15 cellular contexts compared by ENCODE assay signal in genomic region chr22:46286941-46287872, GRCh38. TPM values are rescaled to one million over a fixed set of nuclear protein-coding genes. Genes with fewer than 3 reads are reported as not detected.
DNase-seq lines count a peak whose midpoint lies in the region; ATAC-seq, FAIRE-seq and TF ChIP-seq lines count a peak whose summit lies in the region.
"Had no signal": no experiment of that assay in that cellular context is flagged by ENCODE, and none has a peak within 500 bp of the region (broad histone marks: within the 10 kb centered on the region; RNA-seq: fewer than 3 reads in every experiment).

No MANE protein-coding gene starts in this region.

- no peak for DNase-seq in CD8-positive, alpha-beta T cell
- DNase-seq in GM12892 (ENCODE audit: insufficient read length), result no peak
- DNase-seq in K562 (ENCODE audit: extremely low read depth in 1 of 4, low spot score in 3 of 4), result no peak
- no peak for DNase-seq in neuronal stem cell (ENCODE audit: low spot score)
- no peak for DNase-seq in SW 1271 (lab: John Stamatoyannopoulos, UW)
- no peak for DNase-seq in DMS 273 treated with DMSO at 0.1 percent for 48 hours (lab: John Stamatoyannopoulos, UW)
- no peak for DNase-seq in COLO668 (lab: John Stamatoyannopoulos, UW; ENCODE audit: unreplicated experiment)
- DNase-seq in NCI-H510A (lab: John Stamatoyannopoulos, UW), result no peak
- DNase-seq: activated CD4-positive, CD25-positive, alpha-beta regulatory T cell; glutamatergic neuron; mesenchymal stem cell; MG63; NCI-H446; SHP77 had no signal

- no peak for TF ChIP-seq CTCF in CD8-positive, alpha-beta T cell (IDR thresholded peaks at IDR 0.05)
- TF ChIP-seq CTCF in K562 (IDR thresholded peaks at IDR 0.05 in 2 of 3, conservative IDR thresholded peaks at IDR 0.05 in 1 of 3; ENCODE audit: insufficient read depth in 2 of 3, low read depth in 1 of 3, low read length in 3 of 3), result no peak

- no peaks in the 10 kb centered on the region for H3K79me2 ChIP-seq in K562 (ENCODE audit: control insufficient read depth, insufficient read depth, low read length)

- POLR2A ChIA-PET in CD8-positive, alpha-beta T cell (lab: Charles Lee), result interaction anchor here (1.0 to 1.3 kb wide), 3 partner anchors 8 to 37 kb away, joined by 3 read pairs; partner anchors contain the start of genes CDPF1 and GTSE1
- POLR2A ChIA-PET in K562 (lab: Yijun Ruan, JAX), result interaction anchor here (0.7 to 1.7 kb wide), 3 partner anchors 9 to 20 kb away, joined by 3 to 10 read pairs (median 3); partner anchors contain the start of genes GTSE1 and TTC38

- H2BK15ac ChIP-seq in neuronal stem cell (ENCODE audit: low read length), result no peak overlapping the region

- BruUV-seq in K562 (replicated peaks; lab: Mats Ljungman, UMichigan), result no TSS peak

- H3K9ac ChIP-seq in K562 (ENCODE audit: insufficient read depth in 1 of 2, low read depth in 2 of 2, low read length in 2 of 2) (no peak overlapping the region), neuronal stem cell (ENCODE audit: low read depth, low read length, poor library complexity) (peak overlapping the region; percentile 60)

- H3K9me3 ChIP-seq in CD8-positive, alpha-beta T cell (ENCODE audit: low read length), result no peaks in the 10 kb centered on the region
- H3K9me3 ChIP-seq in K562 (replicated peaks; ENCODE audit: control insufficient read depth, insufficient read depth, low read depth, low read length) (no peaks in the 10 kb centered on the region), neuronal stem cell (replicated peaks in 1 of 2; ENCODE audit: control insufficient read depth in 2 of 2, insufficient read depth in 1 of 2, low read depth in 1 of 2, low read length in 2 of 2) (peaks cover 0 to 2% of the 10 kb centered on the region in 2 donors)
- H3K9me3 ChIP-seq: MG63 had no signal

- peak overlapping the region; percentile 17 for H4K8ac ChIP-seq in neuronal stem cell (ENCODE audit: low read depth, low read length)

- H2BK120ac ChIP-seq in neuronal stem cell (ENCODE audit: low read depth, low read length), result no peak overlapping the region

- no peaks in the 10 kb centered on the region for H3K27me3 ChIP-seq in CD8-positive, alpha-beta T cell (ENCODE audit: insufficient read depth, low read length)
- H3K27me3 ChIP-seq in K562 (ENCODE audit: control insufficient read depth in 2 of 2, insufficient read depth in 2 of 2, low read length in 2 of 2), result no peaks in the 10 kb centered on the region
- H3K27me3 ChIP-seq in neuronal stem cell (ENCODE audit: control insufficient read depth in 3 of 3, insufficient read depth in 3 of 3, low read depth in 1 of 3, low read length in 3 of 3), result no peaks in the 10 kb centered on the region
- H3K27me3 ChIP-seq: MG63 had no signal

- 98% methylated on average over 11 of the region's 15 CpGs for WGBS in K562 (ENCODE audit: insufficient coverage, low coverage, missing lambda C conversion rate)
- WGBS in neuronal stem cell (ENCODE audit: extremely low coverage in 2 of 2, insufficient read length in 2 of 2, insufficient replicate concordance in 1 of 2), 2 donors, result no CpG with 5 or more reads among the region's 15 CpGs

- peak overlapping the region; percentile 65 for H3K23ac ChIP-seq in neuronal stem cell (ENCODE audit: low read depth, low read length, poor library complexity)

- H3K36me3 Mint-ChIP-seq in CD8-positive, alpha-beta T cell, result peaks cover 19% of the 10 kb centered on the region

- TF ChIP-seq EP300 in K562 (IDR thresholded peaks at IDR 0.05; ENCODE audit: low read length), result no peak

- intact Hi-C loops in CD8-positive, alpha-beta T cell (cut with DNase I, micrococcal nuclease), result no loop called here
- intact Hi-C loops in K562 (cut with micrococcal nuclease), result no loop called here

- no peak overlapping the region for H2AK5ac ChIP-seq in neuronal stem cell (ENCODE audit: low read depth, low read length)

- H2BK5ac ChIP-seq in neuronal stem cell (ENCODE audit: low read length), result peak overlapping the region; percentile 75

- H3K18ac ChIP-seq in neuronal stem cell (ENCODE audit: low read length), result no peak overlapping the region

- H3K79me1 ChIP-seq in neuronal stem cell (ENCODE audit: low read depth, low read length), result peaks cover 1% of the 10 kb centered on the region

- H3K4me1 Mint-ChIP-seq in CD8-positive, alpha-beta T cell (ENCODE audit: low read depth), result peaks cover 12% of the 10 kb centered on the region

- peak overlapping the region; percentile 71 for H3K27ac Mint-ChIP-seq in CD8-positive, alpha-beta T cell

- H3K4me1 ChIP-seq in CD8-positive, alpha-beta T cell (ENCODE audit: insufficient read depth, low read length), result peaks cover 17% of the 10 kb centered on the region
- H3K4me1 ChIP-seq in K562 (replicated peaks in 1 of 2; ENCODE audit: control insufficient read depth in 2 of 2, insufficient read depth in 2 of 2, low read length in 2 of 2) (peaks cover 0 to 15% of the 10 kb centered on the region in 2 experiments; a peak in 1 of 5 replicates), neuronal stem cell (ENCODE audit: control insufficient read depth in 2 of 2, insufficient read depth in 1 of 2, low read depth in 1 of 2, low read length in 2 of 2) (no peaks in the 10 kb centered on the region)

- no peak overlapping the region for H3K4me3 ChIP-seq in CD8-positive, alpha-beta T cell (ENCODE audit: low read depth, low read length)
- H3K4me3 ChIP-seq in K562, result no peak overlapping the region
- no peak overlapping the region for H3K4me3 ChIP-seq in neuronal stem cell (ENCODE audit: low read length in 2 of 2)
- H3K4me3 ChIP-seq: MG63 had no signal

- peak overlapping the region; percentile 43 for H3K4me3 Mint-ChIP-seq in CD8-positive, alpha-beta T cell

- H3K27me3 Mint-ChIP-seq in CD8-positive, alpha-beta T cell (ENCODE audit: low read depth), result no peaks in the 10 kb centered on the region

- H3K9me3 Mint-ChIP-seq in CD8-positive, alpha-beta T cell, result no peaks in the 10 kb centered on the region

- H3K27ac ChIP-seq in CD8-positive, alpha-beta T cell (ENCODE audit: low read depth, low read length), result peak overlapping the region; percentile 29
- H3K27ac ChIP-seq in K562 (ENCODE audit: extremely low read depth, low read depth, low read length) (no peak overlapping the region), neuronal stem cell (replicated peaks; ENCODE audit: low read length) (no peak overlapping the region)

- H2BK12ac ChIP-seq in neuronal stem cell (ENCODE audit: low read length), result no peak overlapping the region

- peaks cover 6% of the 10 kb centered on the region for H3K36me3 ChIP-seq in CD8-positive, alpha-beta T cell (ENCODE audit: insufficient read depth, low read length)
- H3K36me3 ChIP-seq in K562 (ENCODE audit: control insufficient read depth, insufficient read depth, low read length) (peaks cover 38% of the 10 kb centered on the region), neuronal stem cell (replicated peaks in 1 of 2; ENCODE audit: control insufficient read depth in 2 of 2, insufficient read depth in 2 of 2, low read length in 2 of 2) (peaks cover 8 to 78% of the 10 kb centered on the region in 2 donors)

- no peak overlapping the region for H4K91ac ChIP-seq in neuronal stem cell (ENCODE audit: low read depth, low read length, poor library complexity)

- H3K4me2 ChIP-seq in K562 (ENCODE audit: insufficient read depth, low read length) (no peak overlapping the region), neuronal stem cell (ENCODE audit: insufficient read depth, low read length, poor library complexity, severe bottlenecking) (no peak overlapping the region)

- CTCF ChIA-PET in CD8-positive, alpha-beta T cell (lab: Charles Lee), result interaction anchor here (1.2 to 1.6 kb wide), 2 partner anchors 138 to 165 kb away, joined by 4 read pairs; no protein-coding TSS in a partner anchor
- CTCF ChIA-PET in K562 (lab: Yijun Ruan, JAX; ENCODE audit: low intra/inter-chr PET ratio), result no interaction called here

- in situ Hi-C loops in K562 (cut with MboI), result no loop called here

- H4K20me1 ChIP-seq in K562 (replicated peaks; ENCODE audit: control insufficient read depth, insufficient read depth, low read length), result no peaks in the 10 kb centered on the region

- no peaks in the 10 kb centered on the region for H3K9me1 ChIP-seq in K562 (ENCODE audit: control insufficient read depth, insufficient read depth, low read length)

- ATAC-seq in CD8-positive, alpha-beta T cell, result no peak
- no peak for ATAC-seq in K562

- peak; percentile 5 for FAIRE-seq in GM12892 (lab: Jason Lieb, UNC)
- FAIRE-seq in K562 (lab: Jason Lieb, UNC), result no peak

- no peak overlapping the region for H3K4ac ChIP-seq in neuronal stem cell (ENCODE audit: low read length)

- H2AFZ ChIP-seq in K562 (ENCODE audit: low read depth, low read length), result no peak overlapping the region
- no peak overlapping the region for H2AFZ ChIP-seq in neuronal stem cell (ENCODE audit: low read length)

- TF ChIP-seq RAD21 in K562 (CRISPR knock-in tag; conservative IDR thresholded peaks at IDR 0.05 in 1 of 2, IDR thresholded peaks at IDR 0.05 in 1 of 2), result no peak

- TF ChIP-seq POLR2A in GM12892 (IDR thresholded peaks at IDR 0.05; ENCODE audit: low read depth, low read length) (no peak), K562 (conservative IDR thresholded peaks at IDR 0.05) (no peak)

- H3K14ac ChIP-seq in neuronal stem cell (ENCODE audit: low read length), result no peak overlapping the region

RNA-seq across cellular contexts. Expression of gene GTSE1, which starts 9.5 kb away (rescaled TPM):
- under 1 TPM; 0.19 to 0.30 TPM for total RNA-seq in CD8-positive, alpha-beta T cell
- 12.0 TPM for polyA plus RNA-seq in GM12892 (2012; ENCODE audit: missing spikeins)
- 29.5 and 46.4 TPM in 2 replicates for total RNA-seq in K562 (2011; cell fraction: chromatin; rRNA removed; ENCODE audit: low replicate concordance)
- 24.9 and 26.0 TPM in 2 replicates for total RNA-seq in K562 (2011; cell fraction: nucleolus; rRNA removed)
- total RNA-seq in K562 (2011; cell fraction: nucleoplasm; rRNA removed), result 25.7 and 26.0 TPM in 2 replicates
- 12.6 and 15.1 TPM in 2 replicates for total RNA-seq in K562 (2014; rRNA removed)
- total RNA-seq in K562 (2014; rRNA removed; fragmentation: Illumina TruSeq; extraction: Trizol), result 7.8 and 8.6 TPM in 2 replicates
- 12.8 and 14.8 TPM in 2 replicates for total RNA-seq in K562 (2015; rRNA removed; fragmentation: Illumina TruSeq; extraction: Trizol)
- 20.5 and 22.5 TPM in 2 replicates for total RNA-seq in K562 (2021)
- polyA plus RNA-seq in K562 (2011; rRNA removed), result 12.9 and 13.9 TPM in 2 replicates
- 13.1 and 14.9 TPM in 2 replicates for polyA plus RNA-seq in K562 (2011; cell fraction: cytosol; rRNA removed)
- 16.7 and 24.3 TPM in 2 replicates for polyA plus RNA-seq in K562 (2011; cell fraction: nucleus; rRNA removed)
- 15.6 and 22.6 TPM in 2 replicates for polyA plus RNA-seq in K562 (2012)
- polyA plus RNA-seq in K562 (2014; fragmentation: Illumina TruSeq; extraction: Trizol), result 17.2 and 18.0 TPM in 2 replicates
- 1 to 10 TPM; 2.5 to 3.5 TPM for polyA plus RNA-seq in K562 (2014; fragmentation: Nextera tagmentation; extraction: Ambion mirVana)
- polyA plus RNA-seq in K562 (2014; rRNA removed), result 16.6 and 19.6 TPM in 2 replicates
- 6.6 and 6.7 TPM in 2 replicates for polyA minus RNA-seq in K562 (2011; rRNA and poly(A)+ RNA removed)
- 7.7 and 11.9 TPM in 2 replicates for polyA minus RNA-seq in K562 (2011; cell fraction: cytosol; rRNA and poly(A)+ RNA removed)
- polyA minus RNA-seq in K562 (2011; cell fraction: nucleus; rRNA and poly(A)+ RNA removed), result 8.8 and 11.9 TPM in 2 replicates
- 50.8 TPM for polyA plus RNA-seq in neuronal stem cell (2013, experiment 1 of 2)
- polyA plus RNA-seq in neuronal stem cell (2013, experiment 2 of 2), result 52.2 TPM

RNA-seq across cellular contexts. Expression of gene TTC38, which starts 19.4 kb away (rescaled TPM):
- total RNA-seq in CD8-positive, alpha-beta T cell, result 1 to 10 TPM; 5.9 to 7.9 TPM
- 9.4 TPM for polyA plus RNA-seq in GM12892 (2012; ENCODE audit: missing spikeins)
- total RNA-seq in K562 (2011; cell fraction: chromatin; rRNA removed; ENCODE audit: low replicate concordance), result 44.5 and 81.7 TPM in 2 replicates
- total RNA-seq in K562 (2011; cell fraction: nucleolus; rRNA removed), result 45.4 and 50.8 TPM in 2 replicates
- 39.4 and 44.0 TPM in 2 replicates for total RNA-seq in K562 (2011; cell fraction: nucleoplasm; rRNA removed)
- total RNA-seq in K562 (2014; rRNA removed), result 18.1 and 27.6 TPM in 2 replicates
- total RNA-seq in K562 (2014; rRNA removed; fragmentation: Illumina TruSeq; extraction: Trizol), result 12.5 and 14.4 TPM in 2 replicates
- total RNA-seq in K562 (2015; rRNA removed; fragmentation: Illumina TruSeq; extraction: Trizol), result 18.2 and 22.2 TPM in 2 replicates
- total RNA-seq in K562 (2021), result 23.0 and 28.4 TPM in 2 replicates
- 21.4 and 38.9 TPM in 2 replicates for polyA plus RNA-seq in K562 (2011; rRNA removed)
- polyA plus RNA-seq in K562 (2011; cell fraction: cytosol; rRNA removed), result 32.9 and 33.8 TPM in 2 replicates
- 55.5 and 90.2 TPM in 2 replicates for polyA plus RNA-seq in K562 (2011; cell fraction: nucleus; rRNA removed)
- polyA plus RNA-seq in K562 (2012), result 13.8 and 18.0 TPM in 2 replicates
- 16.9 and 17.9 TPM in 2 replicates for polyA plus RNA-seq in K562 (2014; fragmentation: Illumina TruSeq; extraction: Trizol)
- polyA plus RNA-seq in K562 (2014; fragmentation: Nextera tagmentation; extraction: Ambion mirVana), result 1 to 10 TPM in 1 of 2 experiments, under 1 TPM in 1; 0.84 to 2.5 TPM
- polyA plus RNA-seq in K562 (2014; rRNA removed), result 13.9 and 20.3 TPM in 2 replicates
- polyA minus RNA-seq in K562 (2011; rRNA and poly(A)+ RNA removed), result 22.3 and 22.8 TPM in 2 replicates
- polyA minus RNA-seq in K562 (2011; cell fraction: cytosol; rRNA and poly(A)+ RNA removed), result 16.7 and 34.3 TPM in 2 replicates
- 19.3 and 27.3 TPM in 2 replicates for polyA minus RNA-seq in K562 (2011; cell fraction: nucleus; rRNA and poly(A)+ RNA removed)
- 13.9 TPM for polyA plus RNA-seq in neuronal stem cell (2013, experiment 1 of 2)
- 11.4 TPM for polyA plus RNA-seq in neuronal stem cell (2013, experiment 2 of 2)

RNA-seq across cellular contexts. Expression of gene PKDREJ, which starts 24.1 kb away (rescaled TPM):
- total RNA-seq in CD8-positive, alpha-beta T cell, result not detected
- polyA plus RNA-seq in GM12892 (2012; ENCODE audit: missing spikeins), result 0.06 TPM
- total RNA-seq in K562 (2011; cell fraction: chromatin; rRNA removed; ENCODE audit: low replicate concordance), result 0.05 TPM in 1 of 2 replicates, not detected in the other
- not detected in 2 replicates for total RNA-seq in K562 (2011; cell fraction: nucleolus; rRNA removed)
- total RNA-seq in K562 (2011; cell fraction: nucleoplasm; rRNA removed), result not detected in 2 replicates
- not detected in 2 replicates for total RNA-seq in K562 (2014; rRNA removed)
- not detected in 2 replicates for total RNA-seq in K562 (2014; rRNA removed; fragmentation: Illumina TruSeq; extraction: Trizol)
- not detected in 2 replicates for total RNA-seq in K562 (2015; rRNA removed; fragmentation: Illumina TruSeq; extraction: Trizol)
- not detected in 2 replicates for total RNA-seq in K562 (2021)
- polyA plus RNA-seq in K562 (2011; rRNA removed), result not detected in 2 replicates
- not detected in 2 replicates for polyA plus RNA-seq in K562 (2011; cell fraction: cytosol; rRNA removed)
- polyA plus RNA-seq in K562 (2011; cell fraction: nucleus; rRNA removed), result 0.01 TPM in 1 of 2 replicates, not detected in the other
- 0.18 and 0.47 TPM in 2 replicates for polyA plus RNA-seq in K562 (2012)
- polyA plus RNA-seq in K562 (2014; fragmentation: Illumina TruSeq; extraction: Trizol), result not detected in 2 replicates
- polyA plus RNA-seq in K562 (2014; fragmentation: Nextera tagmentation; extraction: Ambion mirVana), result under 1 TPM in 1 of 2 experiments, not detected in 1; 0.03 TPM
- not detected in 2 replicates for polyA plus RNA-seq in K562 (2014; rRNA removed)
- not detected in 2 replicates for polyA minus RNA-seq in K562 (2011; rRNA and poly(A)+ RNA removed)
- not detected in 2 replicates for polyA minus RNA-seq in K562 (2011; cell fraction: cytosol; rRNA and poly(A)+ RNA removed)
- polyA minus RNA-seq in K562 (2011; cell fraction: nucleus; rRNA and poly(A)+ RNA removed), result not detected in 2 replicates
- not detected for polyA plus RNA-seq in neuronal stem cell (2013, experiment 1 of 2)
- polyA plus RNA-seq in neuronal stem cell (2013, experiment 2 of 2), result not detected
- total RNA-seq: renal cortical epithelial cell had no signal

RNA-seq across cellular contexts. Expression of gene CDPF1, which starts 37.1 kb away (rescaled TPM):
- total RNA-seq in CD8-positive, alpha-beta T cell, result 1 to 10 TPM in 1 of 2 experiments, under 1 TPM in 1; 0.81 to 1.0 TPM
- polyA plus RNA-seq in GM12892 (2012; ENCODE audit: missing spikeins), result 6.9 TPM
- 5.4 and 14.5 TPM in 2 replicates for total RNA-seq in K562 (2011; cell fraction: chromatin; rRNA removed; ENCODE audit: low replicate concordance)
- total RNA-seq in K562 (2011; cell fraction: nucleolus; rRNA removed), result 12.8 and 13.5 TPM in 2 replicates
- total RNA-seq in K562 (2011; cell fraction: nucleoplasm; rRNA removed), result 7.3 and 10.5 TPM in 2 replicates
- total RNA-seq in K562 (2014; rRNA removed) (14.5 and 18.8 TPM in 2 replicates), K562 (2014; rRNA removed; fragmentation: Illumina TruSeq; extraction: Trizol) (4.6 and 4.9 TPM in 2 replicates), K562 (2015; rRNA removed; fragmentation: Illumina TruSeq; extraction: Trizol) (6.1 and 7.0 TPM in 2 replicates), K562 (2021) (10.2 and 11.1 TPM in 2 replicates)
- polyA plus RNA-seq in K562 (2011; rRNA removed) (9.1 and 13.4 TPM in 2 replicates), K562 (2014; fragmentation: Illumina TruSeq; extraction: Trizol) (10.6 and 11.5 TPM in 2 replicates), K562 (2014; fragmentation: Nextera tagmentation; extraction: Ambion mirVana) (1 to 10 TPM in 1 of 2 experiments, under 1 TPM in 1; 0.84 to 3.2 TPM), K562 (2014; rRNA removed) (19.2 and 19.5 TPM in 2 replicates)
- 12.6 and 16.5 TPM in 2 replicates for polyA plus RNA-seq in K562 (2011; cell fraction: cytosol; rRNA removed)
- polyA plus RNA-seq in K562 (2011; cell fraction: nucleus; rRNA removed), result 31.9 and 35.6 TPM in 2 replicates
- 8.0 and 13.0 TPM in 2 replicates for polyA plus RNA-seq in K562 (2012)
- 2.3 and 2.7 TPM in 2 replicates for polyA minus RNA-seq in K562 (2011; rRNA and poly(A)+ RNA removed)
- polyA minus RNA-seq in K562 (2011; cell fraction: cytosol; rRNA and poly(A)+ RNA removed), result 2.5 and 2.8 TPM in 2 replicates
- polyA minus RNA-seq in K562 (2011; cell fraction: nucleus; rRNA and poly(A)+ RNA removed), result 3.9 and 4.2 TPM in 2 replicates
- 14.0 TPM for polyA plus RNA-seq in neuronal stem cell (2013, experiment 1 of 2)
- polyA plus RNA-seq in neuronal stem cell (2013, experiment 2 of 2), result 13.2 TPM

RNA-seq across cellular contexts. Expression of gene TRMU, which starts 48.3 kb away (rescaled TPM):
- total RNA-seq in CD8-positive, alpha-beta T cell, result 10 to 100 TPM; 51.0 to 56.3 TPM
- polyA plus RNA-seq in GM12892 (2012; ENCODE audit: missing spikeins), result 28.3 TPM
- total RNA-seq in K562 (2011; cell fraction: chromatin; rRNA removed; ENCODE audit: low replicate concordance), result 143 and 244 TPM in 2 replicates
- 146 and 197 TPM in 2 replicates for total RNA-seq in K562 (2011; cell fraction: nucleolus; rRNA removed)
- total RNA-seq in K562 (2011; cell fraction: nucleoplasm; rRNA removed), result 117 and 144 TPM in 2 replicates
- total RNA-seq in K562 (2014; rRNA removed) (47.2 and 52.2 TPM in 2 replicates), K562 (2014; rRNA removed; fragmentation: Illumina TruSeq; extraction: Trizol) (28.6 and 28.8 TPM in 2 replicates), K562 (2015; rRNA removed; fragmentation: Illumina TruSeq; extraction: Trizol) (38.2 and 38.7 TPM in 2 replicates), K562 (2021) (46.0 and 47.2 TPM in 2 replicates)
- polyA plus RNA-seq in K562 (2011; rRNA removed) (35.3 and 36.7 TPM in 2 replicates), K562 (2014; fragmentation: Illumina TruSeq; extraction: Trizol) (33.3 and 36.3 TPM in 2 replicates), K562 (2014; fragmentation: Nextera tagmentation; extraction: Ambion mirVana) (1 to 10 TPM; 2.3 to 3.7 TPM), K562 (2014; rRNA removed) (49.9 and 54.1 TPM in 2 replicates)
- polyA plus RNA-seq in K562 (2011; cell fraction: cytosol; rRNA removed), result 28.7 and 36.3 TPM in 2 replicates
- 224 and 236 TPM in 2 replicates for polyA plus RNA-seq in K562 (2011; cell fraction: nucleus; rRNA removed)
- polyA plus RNA-seq in K562 (2012), result 31.9 and 36.3 TPM in 2 replicates
- polyA minus RNA-seq in K562 (2011; rRNA and poly(A)+ RNA removed), result 24.6 and 28.1 TPM in 2 replicates
- polyA minus RNA-seq in K562 (2011; cell fraction: cytosol; rRNA and poly(A)+ RNA removed), result 11.9 and 14.3 TPM in 2 replicates
- polyA minus RNA-seq in K562 (2011; cell fraction: nucleus; rRNA and poly(A)+ RNA removed), result 113 and 153 TPM in 2 replicates
- polyA plus RNA-seq in neuronal stem cell (2013, experiment 1 of 2), result 30.9 TPM
- 33.3 TPM for polyA plus RNA-seq in neuronal stem cell (2013, experiment 2 of 2)

Comparison
In these comparisons a context has a peak if more than half of its experiments do, and no peak if none do; other contexts are left out.
1. RNA of gene GTSE1, which starts 9.5 kb away (total RNA-seq): 7.8 to 46.4 TPM in K562; 0.19 to 0.30 TPM in CD8-positive, alpha-beta T cell; every median in the first group is over 4 times any median in the second.